11 cellular contexts compared by ENCODE assay signal in genomic region chr22:20624161-20624616, GRCh38.
DNase-seq lines count a peak whose midpoint lies in the region; ATAC-seq and TF ChIP-seq lines count a peak whose summit lies in the region.
"Had no signal": no experiment of that assay in that cellular context is flagged by ENCODE, and none has a peak within 500 bp of the region (broad histone marks: within the 10 kb centered on the region; RNA-seq: fewer than 3 reads in every experiment).

No MANE protein-coding gene starts in this region.

- H3K4me1 ChIP-seq in ovary (ENCODE audit: insufficient read depth), result peaks cover 1% of the 10 kb centered on the region
- H3K4me1 ChIP-seq: upper lobe of right lung had no signal

- no peaks in the 10 kb centered on the region for H3K27me3 ChIP-seq in ovary
- H3K27me3 ChIP-seq: upper lobe of right lung had no signal

- no peak for TF ChIP-seq EP300 in ovary (IDR thresholded peaks at IDR 0.05)

- no peak for TF ChIP-seq POLR2A in ovary (IDR thresholded peaks at IDR 0.05)

- no peak overlapping the region for H3K27ac ChIP-seq in ovary
- H3K27ac ChIP-seq: upper lobe of right lung had no signal

- H3K36me3 ChIP-seq in ovary, result no peaks in the 10 kb centered on the region
- H3K36me3 ChIP-seq: upper lobe of right lung had no signal

- ATAC-seq in GM18498 (IDR thresholded peaks at IDR 0.05; ENCODE audit: unreplicated experiment), result peak; percentile 67
- ATAC-seq in GM21447 (IDR thresholded peaks at IDR 0.05; ENCODE audit: unreplicated experiment), result peak; percentile 75
- peak; percentile 43 for ATAC-seq in HG03469 (IDR thresholded peaks at IDR 0.05; ENCODE audit: unreplicated experiment)
- ATAC-seq: upper lobe of right lung had no signal

- no peak overlapping the region for H3K4me3 ChIP-seq in ovary
- H3K4me3 ChIP-seq: upper lobe of right lung had no signal

- no peaks in the 10 kb centered on the region for H3K9me3 ChIP-seq in ovary
- H3K9me3 ChIP-seq: upper lobe of right lung had no signal

- intact Hi-C loops in ovary (cut with DNase I), result no loop called here

- 69 to 78% (median 77%) methylated on average over 5 of the region's 5 CpGs for WGBS in ovary, 3 donors

- DNase-seq in fibroblast of peridontal ligament (ENCODE audit: extremely low read depth), result peak; percentile 8
- DNase-seq in ovary, result no peak
- no peak for DNase-seq in NCI-H1436 (lab: John Stamatoyannopoulos, UW)
- no peak for DNase-seq in DMS153 treated with DMSO at 0.1 percent for 48 hours (lab: John Stamatoyannopoulos, UW; ENCODE audit: unreplicated experiment)
- DNase-seq in NCI-H2196 (lab: John Stamatoyannopoulos, UW; ENCODE audit: unreplicated experiment), result no peak
- DNase-seq: KBM-7, naive B cell, upper lobe of right lung had no signal

- TF ChIP-seq CTCF in ovary (IDR thresholded peaks at IDR 0.05), result no peak
